In genomic region chr10:17756557-17757208, GRCh38 we compare ENCODE assay signal across 1 cellular context.
TF ChIP-seq lines count a peak whose summit lies in the region.

No MANE protein-coding gene starts in this region.

TF ChIP-seq in HepG2, 621 proteins besides CTCF, POLR2A, EP300 and RAD21 (continued from another document):
- TF ChIP-seq ZNF691 (CRISPR knock-in tag; IDR thresholded peaks at IDR 0.05; ENCODE audit: borderline replicate concordance, low read depth): peak; percentile 50; the same call in 1 of the 2 replicates
- TF ChIP-seq ADNP (CRISPR knock-in tag; IDR thresholded peaks at IDR 0.05): 0 out of 2 replicates have a peak, but pooled peaks have one; percentile 27
- 0 out of 3 replicates have a peak, but pooled peaks have one; percentile 20 for TF ChIP-seq MXI1 (IDR thresholded peaks at IDR 0.05; ENCODE audit: borderline replicate concordance, low read depth, low read length)
- TF ChIP-seq YY1 (IDR thresholded peaks at IDR 0.05; ENCODE audit: insufficient read depth, insufficient replicate concordance, low read depth, low read length): no peak
- peak; percentile 44 for TF ChIP-seq HNF4G (IDR thresholded peaks at IDR 0.05; ENCODE audit: borderline replicate concordance, low read depth, low read length)
- no peak for TF ChIP-seq HNF4G (CRISPR knock-in tag; IDR thresholded peaks at IDR 0.05; ENCODE audit: borderline replicate concordance, low read depth)
- peak; percentile 57 for TF ChIP-seq RFX3 (CRISPR knock-in tag; IDR thresholded peaks at IDR 0.05)
- peak; percentile 60; the same call in 1 of the 2 replicates for TF ChIP-seq RFX1 (IDR thresholded peaks at IDR 0.05)
- TF ChIP-seq ATF1 (CRISPR knock-in tag; IDR thresholded peaks at IDR 0.05): no peak
- peak; percentile 81 for TF ChIP-seq ZNF629 (CRISPR knock-in tag; conservative IDR thresholded peaks at IDR 0.05)
- no peak for TF ChIP-seq EHMT2 (IDR thresholded peaks at IDR 0.05; ENCODE audit: borderline replicate concordance, low read depth, low read length)
- no peak for TF ChIP-seq ZFP37 (CRISPR knock-in tag; IDR thresholded peaks at IDR 0.05; ENCODE audit: borderline replicate concordance)
